ENCODE assay signal across 1 cellular context in the genomic region with DNA sequence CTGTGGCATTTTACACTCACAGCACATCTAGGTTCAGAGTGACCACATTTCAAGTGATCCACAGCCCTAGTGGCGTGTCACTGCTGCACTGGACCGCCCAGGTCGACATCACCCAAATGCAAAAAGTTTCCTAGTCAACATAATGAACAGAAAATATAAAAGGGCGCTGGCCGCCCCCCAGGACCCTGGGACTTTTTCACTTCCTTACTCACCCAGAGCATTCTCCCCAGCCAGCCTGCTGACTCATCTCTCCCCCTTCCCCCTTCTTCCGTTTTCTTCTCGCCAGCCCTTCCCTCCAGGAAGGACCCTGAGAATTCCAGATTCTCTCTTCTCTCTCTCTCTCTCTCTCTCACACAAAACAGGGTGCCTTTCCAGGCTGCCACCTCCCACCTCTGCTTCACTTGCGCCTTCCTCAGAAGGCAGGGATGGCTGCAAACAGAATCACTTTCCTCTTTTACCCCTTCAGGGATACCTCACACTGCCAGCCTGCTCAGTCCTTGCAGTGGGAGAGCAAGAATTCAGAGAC.
TF ChIP-seq lines count a peak whose summit lies in the region.

No MANE protein-coding gene starts in this region.

TF ChIP-seq in SK-N-SH, 30 proteins besides CTCF, POLR2A, EP300 and RAD21:
- TF ChIP-seq TAF1 (IDR thresholded peaks at IDR 0.05; ENCODE audit: borderline replicate concordance, low read depth, low read length), result peak; percentile 35; the same call in 1 of the 2 replicates
- TF ChIP-seq ELF1 (IDR thresholded peaks at IDR 0.05), result peak; percentile 67
- TF ChIP-seq, protein P1, sequence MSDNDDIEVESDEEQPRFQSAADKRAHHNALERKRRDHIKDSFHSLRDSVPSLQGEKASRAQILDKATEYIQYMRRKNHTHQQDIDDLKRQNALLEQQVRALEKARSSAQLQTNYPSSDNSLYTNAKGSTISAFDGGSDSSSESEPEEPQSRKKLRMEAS (IDR thresholded peaks at IDR 0.05; ENCODE audit: low read depth), result peak; percentile 40; the same call in 1 of the 2 replicates
- TF ChIP-seq, protein P2, sequence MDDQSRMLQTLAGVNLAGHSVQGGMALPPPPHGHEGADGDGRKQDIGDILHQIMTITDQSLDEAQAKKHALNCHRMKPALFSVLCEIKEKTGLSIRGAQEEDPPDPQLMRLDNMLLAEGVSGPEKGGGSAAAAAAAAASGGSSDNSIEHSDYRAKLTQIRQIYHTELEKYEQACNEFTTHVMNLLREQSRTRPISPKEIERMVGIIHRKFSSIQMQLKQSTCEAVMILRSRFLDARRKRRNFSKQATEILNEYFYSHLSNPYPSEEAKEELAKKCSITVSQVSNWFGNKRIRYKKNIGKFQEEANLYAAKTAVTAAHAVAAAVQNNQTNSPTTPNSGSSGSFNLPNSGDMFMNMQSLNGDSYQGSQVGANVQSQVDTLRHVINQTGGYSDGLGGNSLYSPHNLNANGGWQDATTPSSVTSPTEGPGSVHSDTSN (IDR thresholded peaks at IDR 0.05), result no peak
- TF ChIP-seq MXI1 (IDR thresholded peaks at IDR 0.05; ENCODE audit: low read depth, low read length), result no peak
- peak; percentile 25; the same call in 1 of the 2 replicates for TF ChIP-seq POLR2AphosphoS5 (IDR thresholded peaks at IDR 0.05; ENCODE audit: low read depth, low read length)
- no peak for TF ChIP-seq TEAD4 (IDR thresholded peaks at IDR 0.05; ENCODE audit: borderline replicate concordance, insufficient read depth)
- peak; percentile 54; the same call in 1 of the 2 replicates for TF ChIP-seq TCF12 (IDR thresholded peaks at IDR 0.05)
- no peak for TF ChIP-seq EZH2phosphoT487 (IDR thresholded peaks at IDR 0.05; ENCODE audit: borderline replicate concordance, low read depth)
- TF ChIP-seq FOSL2 (IDR thresholded peaks at IDR 0.05; ENCODE audit: borderline replicate concordance, low read depth), result peak; percentile 90
- no peak for TF ChIP-seq SIN3A (IDR thresholded peaks at IDR 0.05; ENCODE audit: borderline replicate concordance, low read depth, low read length)
- TF ChIP-seq NFIC (IDR thresholded peaks at IDR 0.05; ENCODE audit: borderline replicate concordance), result no peak; the same call in 1 of the 2 replicates
